In the genomic region with DNA sequence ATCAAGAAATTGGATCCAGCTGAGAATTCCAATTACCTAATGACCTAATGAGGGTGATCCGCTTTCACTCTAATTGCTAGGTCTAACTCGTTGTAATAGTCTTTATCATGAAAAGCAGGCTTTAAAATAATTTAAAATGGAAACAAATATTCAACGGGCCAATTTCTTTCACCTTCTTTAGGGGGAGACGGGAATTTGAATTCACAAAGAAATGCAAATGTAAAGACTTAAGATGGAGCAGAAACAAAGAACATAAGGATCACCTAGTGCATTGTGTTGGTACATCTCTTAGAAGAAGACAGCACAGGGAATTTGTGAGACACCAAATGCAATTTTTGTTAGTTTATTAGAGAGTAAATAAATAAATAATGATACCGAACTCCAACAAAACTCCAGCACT, we compare ENCODE assay signal across 11 cellular contexts. TPM values are rescaled to one million over a fixed set of nuclear protein-coding genes. Genes with fewer than 3 reads are reported as not detected.
DNase-seq lines count a peak whose midpoint lies in the region; ATAC-seq and TF ChIP-seq lines count a peak whose summit lies in the region.
"Had no signal": no experiment of that assay in that cellular context is flagged by ENCODE, and none has a peak within 500 bp of the region (broad histone marks: within the 10 kb centered on the region; RNA-seq: fewer than 3 reads in every experiment).

No MANE protein-coding gene starts in this region.

- H3K4me1 ChIP-seq in hepatocyte (ENCODE audit: insufficient read depth) (peaks cover 16% of the 10 kb centered on the region), prostate gland (replicated peaks) (no peaks in the 10 kb centered on the region)

- TF ChIP-seq CTCF in hepatocyte (IDR thresholded peaks at IDR 0.05; ENCODE audit: poor library complexity) = no peak
- no peak for TF ChIP-seq CTCF in prostate gland (IDR thresholded peaks at IDR 0.05)

- DNase-seq in NCI-H146 (lab: John Stamatoyannopoulos, UW) = peak; percentile 89
- no peak for DNase-seq in hepatocyte (ENCODE audit: low spot score)
- no peak for DNase-seq in prostate gland (ENCODE audit: low spot score)
- DNase-seq in T-helper 2 cell = no peak
- DNase-seq: CD8-positive, alpha-beta memory T cell; NCI-H1694 had no signal

- intact Hi-C loops in prostate gland (cut with DNase I) = no loop called here

- WGBS in hepatocyte (ENCODE audit: low lambda C conversion rate, missing lambda C conversion rate) = 5% methylated on average over 5 of the region's 5 CpGs
- WGBS in prostate gland = 10% methylated on average over 5 of the region's 5 CpGs

- no peak for ATAC-seq in HG03457 (IDR thresholded peaks at IDR 0.05; ENCODE audit: unreplicated experiment)
- ATAC-seq in GM18870 (IDR thresholded peaks at IDR 0.05; ENCODE audit: unreplicated experiment) = no peak
- ATAC-seq in GM18520 (IDR thresholded peaks at IDR 0.05; ENCODE audit: unreplicated experiment) = no peak

- TF ChIP-seq POLR2A in prostate gland (IDR thresholded peaks at IDR 0.05) = no peak

- H3K9me3 ChIP-seq in hepatocyte (ENCODE audit: low read depth) (no peaks in the 10 kb centered on the region), prostate gland (no peaks in the 10 kb centered on the region)
- H3K9me3 ChIP-seq: pancreas had no signal

- H3K36me3 ChIP-seq in hepatocyte (replicated peaks; ENCODE audit: insufficient read depth, low read depth) = no peaks in the 10 kb centered on the region
- no peaks in the 10 kb centered on the region for H3K36me3 ChIP-seq in prostate gland
- H3K36me3 ChIP-seq: pancreas had no signal

- H3K27me3 ChIP-seq in hepatocyte (peaks cover 50% of the 10 kb centered on the region), prostate gland (replicated peaks; ENCODE audit: insufficient read depth) (no peaks in the 10 kb centered on the region)

- no peak overlapping the region for H3K27ac ChIP-seq in hepatocyte
- no peak overlapping the region for H3K27ac ChIP-seq in prostate gland

- H4K20me1 ChIP-seq in hepatocyte (ENCODE audit: insufficient read depth, poor library complexity, severe bottlenecking) = no peaks in the 10 kb centered on the region

- H3K9me2 ChIP-seq in hepatocyte (replicated peaks; ENCODE audit: insufficient read depth) = no peaks in the 10 kb centered on the region

- H3K4me2 ChIP-seq in hepatocyte = peak overlapping the region; percentile 96

- H3K4me3 ChIP-seq in GM08714 (ENCODE audit: low read length) (peak overlapping the region; percentile 79; the same call in 1 of the 2 replicates), hepatocyte (peak overlapping the region; percentile 80), prostate gland (peak overlapping the region; percentile 42 to 61)

- H2AFZ ChIP-seq in hepatocyte = peak overlapping the region; percentile 79

- no peaks in the 10 kb centered on the region for H3K79me2 ChIP-seq in hepatocyte

RNA-seq across cellular contexts. Expression of a gene that starts 1.5 kb away (rescaled TPM):
- total RNA-seq in hepatocyte (3.2 and 3.9 TPM in 2 replicates), prostate gland (10 to 100 TPM; 13.9 to 15.3 TPM)
- polyA plus RNA-seq in hepatocyte = 6.4 and 9.5 TPM in 2 replicates
- total RNA-seq: CD8-positive, alpha-beta memory T cell had no signal
- polyA plus RNA-seq: CD8-positive, alpha-beta memory T cell had no signal
